In genomic region chr10:107814865-107815487, GRCh38 we compare ENCODE assay signal across 8 cellular contexts.
DNase-seq lines count a peak whose midpoint lies in the region; ATAC-seq and TF ChIP-seq lines count a peak whose summit lies in the region.

No MANE protein-coding gene starts in this region.

- peak; percentile 73 for ATAC-seq in GM18867 (IDR thresholded peaks at IDR 0.05; ENCODE audit: unreplicated experiment)
- peak; percentile 69 to 72 for ATAC-seq in right cardiac atrium
- ATAC-seq in stimulated activated memory B cell treated with anti-CD40 and anti-IgM and Interleukin-4, amounts not matched to agents 10 μg/mL and 1 μg/mL and 100 μg/mL, for 72 hours, result peak; percentile 64

- no peaks in the 10 kb centered on the region for H3K9me3 Mint-ChIP-seq in stimulated activated memory B cell treated with anti-CD40 and anti-IgM and Interleukin-4, amounts not matched to agents 10 μg/mL and 1 μg/mL and 100 μg/mL, for 72 hours

- DNase-seq in MG63, result peak; percentile 36
- DNase-seq in right cardiac atrium, result peak; percentile 22 to 67 (median 31)
- DNase-seq in cortex of kidney (lab: John Stamatoyannopoulos, UW), result no peak
- no peak for DNase-seq in stimulated activated naive CD4-positive, alpha-beta T cell treated with Interleukin-2 at 50 U/mL for 16 hours (lab: John Stamatoyannopoulos, UW)

- no peaks in the 10 kb centered on the region for H3K36me3 ChIP-seq in MG63

- H3K36me3 Mint-ChIP-seq in stimulated activated memory B cell treated with anti-CD40 and anti-IgM and Interleukin-4, amounts not matched to agents 10 μg/mL and 1 μg/mL and 100 μg/mL, for 72 hours, result no peaks in the 10 kb centered on the region

- intact Hi-C loops in right cardiac atrium (cut with DNase I), result loop anchor here (5.0 to 10.0 kb wide), 4 partner anchors 398 to 1108 kb away; no protein-coding TSS in a partner anchor

- H3K4me1 Mint-ChIP-seq in stimulated activated memory B cell treated with anti-CD40 and anti-IgM and Interleukin-4, amounts not matched to agents 10 μg/mL and 1 μg/mL and 100 μg/mL, for 72 hours, result no peaks in the 10 kb centered on the region

- H3K9me3 ChIP-seq in MG63, result no peaks in the 10 kb centered on the region
- no peaks in the 10 kb centered on the region for H3K9me3 ChIP-seq in right cardiac atrium (ENCODE audit: control insufficient read depth, low read length)

- H3K4me1 ChIP-seq in right cardiac atrium (ENCODE audit: control insufficient read depth, insufficient read depth, low read length), result no peaks in the 10 kb centered on the region

- WGBS in right cardiac atrium, result 41% methylated on average over 6 of the region's 6 CpGs

- H3K4me3 Mint-ChIP-seq in stimulated activated memory B cell treated with anti-CD40 and anti-IgM and Interleukin-4, amounts not matched to agents 10 μg/mL and 1 μg/mL and 100 μg/mL, for 72 hours, result no peak overlapping the region

- no peaks in the 10 kb centered on the region for H3K27me3 Mint-ChIP-seq in stimulated activated memory B cell treated with anti-CD40 and anti-IgM and Interleukin-4, amounts not matched to agents 10 μg/mL and 1 μg/mL and 100 μg/mL, for 72 hours

- H3K27me3 ChIP-seq in MG63, result no peaks in the 10 kb centered on the region
- no peaks in the 10 kb centered on the region for H3K27me3 ChIP-seq in right cardiac atrium (ENCODE audit: control insufficient read depth, insufficient read depth)

- H3K27ac ChIP-seq in C4-2B (no peak overlapping the region), VCaP (no peak overlapping the region), right cardiac atrium (ENCODE audit: low read length) (no peak overlapping the region)

- no peak overlapping the region for H3K4me3 ChIP-seq in MG63
- H3K4me3 ChIP-seq in right cardiac atrium (ENCODE audit: low read length), result no peak overlapping the region

- no peak overlapping the region for H3K27ac Mint-ChIP-seq in stimulated activated memory B cell treated with anti-CD40 and anti-IgM and Interleukin-4, amounts not matched to agents 10 μg/mL and 1 μg/mL and 100 μg/mL, for 72 hours

- TF ChIP-seq CTCF in C4-2B (conservative IDR thresholded peaks at IDR 0.05) (peak; percentile 78), VCaP (conservative IDR thresholded peaks at IDR 0.05) (peak; percentile 76)

Comparison
In these comparisons a context has a peak if more than half of its experiments do, and no peak if none do; other contexts are left out.
1. DNase-seq: peak in MG63 (single experiment) and right cardiac atrium (3 of 3); none in cortex of kidney (single experiment) and stimulated activated naive CD4-positive, alpha-beta T cell treated with Interleukin-2 at 50 U/mL for 16 hours (single experiment).
2. Peak in every context shown above with its lines, with median percentiles within 50 percentile points of each other: ATAC-seq.